In the genomic region with DNA sequence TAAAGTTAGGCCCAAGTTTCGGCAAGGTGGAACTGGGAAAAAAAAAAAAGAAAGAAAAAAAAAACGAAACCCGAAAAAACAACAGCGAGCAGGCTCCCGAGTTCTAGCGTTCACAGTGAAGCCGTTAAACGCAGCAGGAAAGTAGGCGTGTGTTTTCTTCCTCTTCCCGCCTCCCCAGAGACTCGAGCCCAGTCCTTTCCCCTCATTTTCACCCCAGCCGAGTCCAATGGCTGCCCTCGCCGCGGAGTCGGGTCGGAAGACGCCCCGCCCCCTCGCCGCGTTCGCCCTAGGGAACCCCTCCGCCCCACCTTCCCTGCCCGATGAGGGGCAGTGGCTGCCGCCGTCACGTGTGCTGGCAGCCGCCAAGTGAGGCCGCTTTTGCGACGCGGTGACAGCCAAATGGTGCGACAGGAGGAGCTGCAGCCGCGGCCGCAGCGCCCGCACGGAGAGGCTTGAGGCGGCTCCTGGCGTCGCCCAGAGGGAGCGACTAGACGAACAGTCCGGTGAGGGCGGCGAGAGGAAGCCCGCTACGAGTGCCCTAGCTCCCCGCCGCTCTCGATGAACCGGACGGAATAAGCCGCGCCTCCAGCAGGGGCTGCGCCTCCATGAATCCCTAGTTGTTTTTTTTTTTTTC, we compare ENCODE assay signal across 1 cellular context.
TF ChIP-seq lines count a peak whose summit lies in the region.

A gene (plus strand): TSS at position 426 of the 634 bp plus-strand sequence. CDS start 308 bp downstream, outside the sequence.

TF ChIP-seq in liver, 16 proteins besides CTCF, POLR2A, EP300 and RAD21 (continued from another document):
- peak; percentile 38 for TF ChIP-seq NR2F2 (IDR thresholded peaks at IDR 0.05)
- peak; percentile 13 to 80 for TF ChIP-seq JUND (IDR thresholded peaks at IDR 0.05)
- TF ChIP-seq, protein P1, sequence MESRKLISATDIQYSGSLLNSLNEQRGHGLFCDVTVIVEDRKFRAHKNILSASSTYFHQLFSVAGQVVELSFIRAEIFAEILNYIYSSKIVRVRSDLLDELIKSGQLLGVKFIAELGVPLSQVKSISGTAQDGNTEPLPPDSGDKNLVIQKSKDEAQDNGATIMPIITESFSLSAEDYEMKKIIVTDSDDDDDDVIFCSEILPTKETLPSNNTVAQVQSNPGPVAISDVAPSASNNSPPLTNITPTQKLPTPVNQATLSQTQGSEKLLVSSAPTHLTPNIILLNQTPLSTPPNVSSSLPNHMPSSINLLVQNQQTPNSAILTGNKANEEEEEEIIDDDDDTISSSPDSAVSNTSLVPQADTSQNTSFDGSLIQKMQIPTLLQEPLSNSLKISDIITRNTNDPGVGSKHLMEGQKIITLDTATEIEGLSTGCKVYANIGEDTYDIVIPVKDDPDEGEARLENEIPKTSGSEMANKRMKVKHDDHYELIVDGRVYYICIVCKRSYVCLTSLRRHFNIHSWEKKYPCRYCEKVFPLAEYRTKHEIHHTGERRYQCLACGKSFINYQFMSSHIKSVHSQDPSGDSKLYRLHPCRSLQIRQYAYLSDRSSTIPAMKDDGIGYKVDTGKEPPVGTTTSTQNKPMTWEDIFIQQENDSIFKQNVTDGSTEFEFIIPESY (IDR thresholded peaks at IDR 0.05): peak; percentile 66
- TF ChIP-seq HNF4A (conservative IDR thresholded peaks at IDR 0.05): peak; percentile 60 to 72
